ENCODE assay signal across 26 cellular contexts in genomic region chr20:37354210-37355195, GRCh38. TPM values are rescaled to one million over a fixed set of nuclear protein-coding genes. Genes with fewer than 3 reads are reported as not detected.
DNase-seq lines count a peak whose midpoint lies in the region; ATAC-seq, FAIRE-seq and TF ChIP-seq lines count a peak whose summit lies in the region.
"Had no signal": no experiment of that assay in that cellular context is flagged by ENCODE, and none has a peak within 500 bp of the region (broad histone marks: within the 10 kb centered on the region; RNA-seq: fewer than 3 reads in every experiment).

No MANE protein-coding gene starts in this region.

- no TSS peak for BruUV-seq in HepG2 (replicated peaks; lab: Mats Ljungman, UMichigan)

- no peaks in the 10 kb centered on the region for H3K36me3 Mint-ChIP-seq in WTC11
- H3K36me3 Mint-ChIP-seq: CD4-positive, CD25-positive, alpha-beta regulatory T cell; naive thymus-derived CD8-positive, alpha-beta T cell had no signal

- in situ Hi-C loops in HepG2 (cut with HindIII; ENCODE audit: extremely low pct_ligation_motif_present, low pct_unique_long_range_greater_than_20kb), result no loop called here

- peaks cover 100% of the 10 kb centered on the region for H3K79me2 ChIP-seq in HepG2 (ENCODE audit: insufficient read depth, low read length)

- H3K27me3 ChIP-seq in HepG2 (ENCODE audit: control insufficient read depth in 1 of 2, insufficient read depth in 2 of 2, low read length in 2 of 2) (no peaks in the 10 kb centered on the region), skeletal muscle tissue (ENCODE audit: control insufficient read depth in 3 of 3, insufficient read depth in 3 of 3, low read length in 3 of 3) (peaks cover 0 to 2% (median 0%) of the 10 kb centered on the region in 3 donors)
- H3K27me3 ChIP-seq: MG63, uterus had no signal

- TF ChIP-seq POLR2A in A549 (IDR thresholded peaks at IDR 0.05; ENCODE audit: low read length) (no peak), HepG2 (IDR thresholded peaks at IDR 0.05; ENCODE audit: insufficient read depth in 1 of 2, low read depth in 2 of 2, low read length in 2 of 2) (no peak)

- DNase-seq in A549 (ENCODE audit: low read depth in 1 of 2, low spot score in 1 of 2) (no peak), RWPE1 (ENCODE audit: low spot score) (no peak), HepG2 (ENCODE audit: low spot score) (no peak), WTC11 (ENCODE audit: low spot score) (no peak), Ammon's horn (ENCODE audit: low spot score) (no peak)
- DNase-seq: ACHN; activated CD4-positive, alpha-beta T cell treated with anti-CD3 and anti-CD28 coated beads, Interleukin-2, amount 10 ng/mL, durations not matched to agents 24 days and 14 days; activated gamma-delta T cell treated with Interleukin-2 at 50 U/mL for 16 hours; CD4-positive, CD25-positive, alpha-beta regulatory T cell; DMS153; erythroblast; GDM1; MG63; naive thymus-derived CD8-positive, alpha-beta T cell; NCI-H146; NCI-H2171 treated with DMSO at 0.1 percent for 48 hours; PC-3; uterus had no signal

- H3K4me3 ChIP-seq in A549, result no peak overlapping the region
- no peak overlapping the region for H3K4me3 ChIP-seq in HepG2 (replicated peaks in 1 of 3; ENCODE audit: insufficient read depth in 1 of 3, low read depth in 2 of 3, low read length in 3 of 3)
- H3K4me3 ChIP-seq in skeletal muscle tissue (ENCODE audit: low read length in 3 of 3), result no peak overlapping the region
- H3K4me3 ChIP-seq: MG63, uterus had no signal

- H3K27ac ChIP-seq in A549 (peak overlapping the region; percentile 69 to 85), RWPE1 (peak overlapping the region; percentile 96), HepG2 (ENCODE audit: extremely low read length, insufficient read depth, low read length) (no peak overlapping the region), skeletal muscle tissue (ENCODE audit: low read depth, low read length) (no peak overlapping the region)
- H3K27ac ChIP-seq: parathyroid adenoma had no signal

- 81% methylated on average over 18 of the region's 18 CpGs for WGBS in A549 (ENCODE audit: missing lambda C conversion rate)
- WGBS in HepG2 (ENCODE audit: low lambda C conversion rate), result 97% methylated on average over 18 of the region's 18 CpGs

- FAIRE-seq in A549 (lab: Jason Lieb, UNC), result no peak
- no peak for FAIRE-seq in HepG2 (lab: Jason Lieb, UNC)
- FAIRE-seq: frontal cortex, keratinocyte had no signal

- H3K4me1 Mint-ChIP-seq in WTC11, result peaks cover 16% of the 10 kb centered on the region

- H3K27ac Mint-ChIP-seq in WTC11, result no peak overlapping the region; the same call in 1 of the 2 replicates
- H3K27ac Mint-ChIP-seq: activated CD4-positive, alpha-beta T cell treated with anti-CD3 and anti-CD28 coated beads, Interleukin-2, amount 10 ng/mL, durations not matched to agents 24 days and 14 days; CD4-positive, CD25-positive, alpha-beta regulatory T cell; naive thymus-derived CD8-positive, alpha-beta T cell; stimulated activated naive CD8-positive, alpha-beta T cell treated with anti-CD3 and anti-CD28 coated beads, Interleukin-15, Interleukin-2, amounts not matched to agents 100 ng/mL and 50 ng/mL, for 24 hours had no signal

- intact Hi-C loops in HepG2 (cut with micrococcal nuclease; ENCODE audit: unreplicated experiment), result no loop called here

- no peak overlapping the region for H3K9ac ChIP-seq in HepG2 (ENCODE audit: insufficient read depth, low read depth, low read length)
- H3K9ac ChIP-seq in skeletal muscle tissue (ENCODE audit: low read depth in 1 of 3, low read length in 3 of 3), result peak overlapping the region in 2 of 3 donors; percentile 5 to 8
- H3K9ac ChIP-seq: parathyroid adenoma had no signal

- H3K9me3 ChIP-seq in A549 (no peaks in the 10 kb centered on the region), HepG2 (ENCODE audit: low read length) (no peaks in the 10 kb centered on the region), skeletal muscle tissue (ENCODE audit: control insufficient read depth in 3 of 3, low read length in 3 of 3) (no peaks in the 10 kb centered on the region)
- H3K9me3 ChIP-seq: MG63, uterus had no signal

- ATAC-seq in A549 (no peak), HepG2 (no peak), WTC11 (no peak), HG03354 (IDR thresholded peaks at IDR 0.05; ENCODE audit: poor library complexity, severe bottlenecking, unreplicated experiment) (no peak), HG03045 (IDR thresholded peaks at IDR 0.05; ENCODE audit: unreplicated experiment) (no peak)
- ATAC-seq: naive thymus-derived CD8-positive, alpha-beta T cell; PC-3 had no signal

- peaks cover 42 to 84% of the 10 kb centered on the region in 2 experiments for H3K36me3 ChIP-seq in HepG2 (replicated peaks in 1 of 2; ENCODE audit: control insufficient read depth in 1 of 2, insufficient read depth in 2 of 2, low read length in 2 of 2)
- H3K36me3 ChIP-seq in skeletal muscle tissue (ENCODE audit: control insufficient read depth in 3 of 3, insufficient read depth in 3 of 3, low read length in 3 of 3), result no peaks in the 10 kb centered on the region
- H3K36me3 ChIP-seq: uterus had no signal

- peak overlapping the region; percentile 58 for H3K4me2 ChIP-seq in A549
- no peak overlapping the region for H3K4me2 ChIP-seq in HepG2 (ENCODE audit: low read depth, low read length)

- H2AFZ ChIP-seq in HepG2 (ENCODE audit: low read length), result no peak overlapping the region
- H2AFZ ChIP-seq: parathyroid adenoma had no signal

- H3K4me1 ChIP-seq in A549 (peaks cover 100% of the 10 kb centered on the region), HepG2 (ENCODE audit: insufficient read depth, low read length) (peaks cover 39% of the 10 kb centered on the region), skeletal muscle tissue (ENCODE audit: control insufficient read depth in 3 of 3, insufficient read depth in 3 of 3, low read length in 3 of 3) (peaks cover 6 to 35% (median 31%) of the 10 kb centered on the region in 3 donors)

- TF ChIP-seq RAD21 in A549 (conservative IDR thresholded peaks at IDR 0.05 in 1 of 2, IDR thresholded peaks at IDR 0.05 in 1 of 2) (no peak), HepG2 (CRISPR knock-in tag; IDR thresholded peaks at IDR 0.05) (no peak)

- TF ChIP-seq CTCF in A549 (IDR thresholded peaks at IDR 0.05) (no peak), RWPE1 (conservative IDR thresholded peaks at IDR 0.05; ENCODE audit: low read depth) (no peak), HepG2 (CRISPR knock-in tag; IDR thresholded peaks at IDR 0.05) (no peak), WTC11 (IDR thresholded peaks at IDR 0.05) (no peak)

- H3K27me3 Mint-ChIP-seq in WTC11 (ENCODE audit: low read depth), result no peaks in the 10 kb centered on the region
- H3K27me3 Mint-ChIP-seq: activated CD4-positive, alpha-beta T cell treated with anti-CD3 and anti-CD28 coated beads, Interleukin-2, amount 10 ng/mL, durations not matched to agents 24 days and 14 days; CD4-positive, CD25-positive, alpha-beta regulatory T cell; IgD-negative memory B cell; stimulated activated naive CD8-positive, alpha-beta T cell treated with anti-CD3 and anti-CD28 coated beads, Interleukin-15, Interleukin-2, amounts not matched to agents 100 ng/mL and 50 ng/mL, for 24 hours had no signal

- peaks cover 100% of the 10 kb centered on the region for H4K20me1 ChIP-seq in HepG2 (ENCODE audit: insufficient read depth, low read length)

- no peak overlapping the region for H3K4me3 Mint-ChIP-seq in WTC11
- H3K4me3 Mint-ChIP-seq: activated CD4-positive, alpha-beta T cell treated with anti-CD3 and anti-CD28 coated beads, Interleukin-2, amount 10 ng/mL, durations not matched to agents 24 days and 14 days; CD4-positive, CD25-positive, alpha-beta regulatory T cell; stimulated activated naive CD8-positive, alpha-beta T cell treated with anti-CD3 and anti-CD28 coated beads, Interleukin-15, Interleukin-2, amounts not matched to agents 100 ng/mL and 50 ng/mL, for 24 hours had no signal

- TF ChIP-seq EP300 in A549 (IDR thresholded peaks at IDR 0.05) (no peak), HepG2 (IDR thresholded peaks at IDR 0.05; ENCODE audit: low read depth in 2 of 2, low read length in 2 of 2) (no peak), HepG2 (CRISPR knock-in tag; IDR thresholded peaks at IDR 0.05; ENCODE audit: borderline replicate concordance) (no peak)

- H3K9me3 Mint-ChIP-seq in WTC11, result no peaks in the 10 kb centered on the region
- H3K9me3 Mint-ChIP-seq: activated CD4-positive, alpha-beta T cell treated with anti-CD3 and anti-CD28 coated beads, Interleukin-2, amount 10 ng/mL, durations not matched to agents 24 days and 14 days; CD4-positive, CD25-positive, alpha-beta regulatory T cell; IgD-negative memory B cell; naive thymus-derived CD8-positive, alpha-beta T cell; stimulated activated naive CD8-positive, alpha-beta T cell treated with anti-CD3 and anti-CD28 coated beads, Interleukin-15, Interleukin-2, amounts not matched to agents 100 ng/mL and 50 ng/mL, for 24 hours had no signal

- CTCF ChIA-PET in A549 (lab: Yijun Ruan, JAX) (interaction anchor here (1.2 to 3.0 kb wide), 2 partner anchors 10 to 31 kb away, joined by 4 to 19 read pairs; no protein-coding TSS in a partner anchor), RWPE1 (lab: Yijun Ruan, JAX) (interaction anchor here (1.1 kb wide), 1 partner anchor 23 kb away, joined by 4 read pairs; no protein-coding TSS in a partner anchor), HepG2 (lab: Yijun Ruan, JAX; ENCODE audit: low intra/inter-chr PET ratio, low total read pairs) (no interaction called here), WTC11 (lab: Charles Lee) (no interaction called here)

- POLR2A ChIA-PET in A549 (lab: Yijun Ruan, JAX), result no interaction called here
- POLR2A ChIA-PET in RWPE1 (lab: Yijun Ruan, JAX; ENCODE audit: low non-redundant PET), result no interaction called here
- POLR2A ChIA-PET in HepG2 (lab: Yijun Ruan, JAX), result interaction anchor here (1.6 kb wide), 1 partner anchor 10 kb away, joined by 6 read pairs; no protein-coding TSS in a partner anchor
- POLR2A ChIA-PET in WTC11 (lab: Charles Lee), result no interaction called here

RNA-seq across cellular contexts. Expression of gene SRC, which starts 8.6 kb away (rescaled TPM):
- polyA plus RNA-seq in A549 (2011; rRNA removed), result 154 and 212 TPM in 2 replicates
- 122 and 170 TPM in 2 replicates for polyA plus RNA-seq in A549 (2012; cell fraction: cytosol; rRNA removed)
- polyA plus RNA-seq in A549 (2012; cell fraction: nucleus; rRNA removed), result 500 and 511 TPM in 2 replicates
- polyA plus RNA-seq in A549 (2017; fragmentation: RNase III; extraction: RNeasy Plus Mini Kit Qiagen cat#74134 plus additional on column Dnase treatment), result 133 to 139 TPM (median 134 TPM) in 3 replicates
- polyA minus RNA-seq in A549 (2011; rRNA and poly(A)+ RNA removed), result 278 and 313 TPM in 2 replicates
- 54.7 and 59.7 TPM in 2 replicates for total RNA-seq in HepG2 (2016; rRNA removed; fragmentation: Illumina TruSeq; extraction: Trizol)
- 18.4 and 21.0 TPM in 2 replicates for total RNA-seq in HepG2 (2016; cell fraction: cytosol; rRNA removed; fragmentation: Illumina TruSeq; extraction: Trizol; ENCODE audit: low read depth)
- total RNA-seq in HepG2 (2016; cell fraction: insoluble cytoplasmic fraction; rRNA removed; fragmentation: Illumina TruSeq; extraction: Trizol), result 48.2 and 56.8 TPM in 2 replicates
- total RNA-seq in HepG2 (2016; cell fraction: membrane; rRNA removed; fragmentation: Illumina TruSeq; extraction: Trizol), result 25.3 and 30.3 TPM in 2 replicates
- total RNA-seq in HepG2 (2016; cell fraction: nucleus; rRNA removed; fragmentation: Illumina TruSeq; extraction: Trizol), result 60.1 and 65.6 TPM in 2 replicates
- 192 and 229 TPM in 2 replicates for polyA plus RNA-seq in HepG2 (2011; rRNA removed)
- 97.4 and 112 TPM in 2 replicates for polyA plus RNA-seq in HepG2 (2011; cell fraction: cytosol; rRNA removed)
- 448 and 459 TPM in 2 replicates for polyA plus RNA-seq in HepG2 (2011; cell fraction: nucleus; rRNA removed)
- polyA plus RNA-seq in HepG2 (2012), result 148 and 158 TPM in 2 replicates
- polyA plus RNA-seq in HepG2 (2016; cell fraction: cytosol; fragmentation: Illumina TruSeq; extraction: Trizol; ENCODE audit: low read depth), result 3.4 and 4.0 TPM in 2 replicates
- polyA plus RNA-seq in HepG2 (2016; cell fraction: insoluble cytoplasmic fraction; fragmentation: Illumina TruSeq; extraction: Trizol; ENCODE audit: low read depth), result 43.5 and 52.9 TPM in 2 replicates
- polyA plus RNA-seq in HepG2 (2016; cell fraction: membrane; fragmentation: Illumina TruSeq; extraction: Trizol; ENCODE audit: low read depth), result 13.5 and 16.0 TPM in 2 replicates
- 92.1 and 101 TPM in 2 replicates for polyA plus RNA-seq in HepG2 (2016; cell fraction: nucleus; fragmentation: Illumina TruSeq; extraction: Trizol; ENCODE audit: insufficient read depth, low read depth)
- polyA minus RNA-seq in HepG2 (2011; rRNA and poly(A)+ RNA removed; ENCODE audit: low replicate concordance), result 0.87 and 280 TPM in 2 replicates
- polyA minus RNA-seq in HepG2 (2011; cell fraction: cytosol; rRNA and poly(A)+ RNA removed), result 92.5 and 127 TPM in 2 replicates
- polyA minus RNA-seq in HepG2 (2011; cell fraction: nucleus; rRNA and poly(A)+ RNA removed), result 209 and 267 TPM in 2 replicates
- total RNA-seq in skeletal muscle tissue, result 7.8 TPM
- 27.4 to 33.3 TPM (median 30.4 TPM) in 3 replicates for total RNA-seq in WTC11 (2021)

Comparison
In these comparisons a context has a peak if more than half of its experiments do, and no peak if none do; other contexts are left out.
1. H3K27ac ChIP-seq: peak in A549 (2 of 2) and RWPE1 (single experiment); none in HepG2 (single experiment) and skeletal muscle tissue (single experiment).
2. CTCF ChIA-PET loops: an anchor here in A549 (1.2 to 3.0 kb wide) and RWPE1 (1.1 kb wide); none called in HepG2 and WTC11.